ENCODE assay signal across 9 cellular contexts in genomic region chr5:142213077-142213476, GRCh38.
"Had no signal": no experiment of that assay in that cellular context is flagged by ENCODE, and none has a peak within 500 bp of the region (broad histone marks: within the 10 kb centered on the region; RNA-seq: fewer than 3 reads in every experiment).

No MANE protein-coding gene starts in this region.

- FAIRE-seq: H54, HepG2 had no signal

- ATAC-seq: HepG2 had no signal

- H3K27ac ChIP-seq: GM23248, HL-60, KMS-11 had no signal

- H3K4me2 ChIP-seq: KMS-11 had no signal

- DNase-seq: GM23248, GOT3, H9, HCEC 1CT, KBM-7 had no signal

- H3K9ac ChIP-seq: GM23248, KMS-11 had no signal

- H2AFZ ChIP-seq: GM23248 had no signal

- H3K4me3 ChIP-seq: GM23248 had no signal
